In genomic region chr15:45168751-45169551, GRCh38 we compare ENCODE assay signal across 13 cellular contexts. TPM values are rescaled to one million over a fixed set of nuclear protein-coding genes. Genes with fewer than 3 reads are reported as not detected.
DNase-seq lines count a peak whose midpoint lies in the region; ATAC-seq and TF ChIP-seq lines count a peak whose summit lies in the region.
"Had no signal": no experiment of that assay in that cellular context is flagged by ENCODE, and none has a peak within 500 bp of the region (broad histone marks: within the 10 kb centered on the region; RNA-seq: fewer than 3 reads in every experiment).

No MANE protein-coding gene starts in this region.

- no peak overlapping the region for H2BK20ac ChIP-seq in IMR-90 (ENCODE audit: low read depth, low read length)

- H2BK15ac ChIP-seq in IMR-90 (ENCODE audit: low read depth, low read length): no peak overlapping the region

- H4K20me1 ChIP-seq in IMR-90 (ENCODE audit: insufficient read depth, low read length): no peaks in the 10 kb centered on the region; the same call in 1 of the 2 replicates

- H3K23ac ChIP-seq in IMR-90 (ENCODE audit: low read depth, low read length): no peak overlapping the region

- no peak overlapping the region; the same call in 1 of the 2 replicates for H4K91ac ChIP-seq in IMR-90 (ENCODE audit: insufficient read depth, low read depth, low read length)

- no peaks in the 10 kb centered on the region for H3K36me3 Mint-ChIP-seq in CD4-positive, CD25-positive, alpha-beta regulatory T cell

- peak overlapping the region; percentile 41 to 84 (median 73) for H3K4me3 Mint-ChIP-seq in CD4-positive, CD25-positive, alpha-beta regulatory T cell

- H3K9me3 Mint-ChIP-seq in CD4-positive, CD25-positive, alpha-beta regulatory T cell: no peaks in the 10 kb centered on the region

- peaks cover 0 to 19% (median 6%) of the 10 kb centered on the region in 4 donors for H3K4me1 Mint-ChIP-seq in CD4-positive, CD25-positive, alpha-beta regulatory T cell

- no peaks in the 10 kb centered on the region for H3K27me3 Mint-ChIP-seq in CD4-positive, CD25-positive, alpha-beta regulatory T cell

- intact Hi-C loops in IMR-90 (cut with micrococcal nuclease) (no loop called here), ovary (cut with DNase I) (loop anchor here in 3 of 4 donors (5.0 to 10.0 kb wide), 5 partner anchors 116 to 286 kb away; partner anchors contain the start of gene GATM (in 1 of the 3))

- no peak overlapping the region for H3K14ac ChIP-seq in IMR-90 (replicated peaks; ENCODE audit: low read depth, low read length)

- no peak overlapping the region for H3K4ac ChIP-seq in IMR-90 (ENCODE audit: low read depth, low read length)

- in situ Hi-C loops in IMR-90 (cut with MboI; ENCODE audit: low sequenced_read_pairs): no loop called here

- no TSS peak for BruUV-seq in IMR-90 (replicated peaks; lab: Mats Ljungman, UMichigan)

- no peaks in the 10 kb centered on the region for H3K9me3 ChIP-seq in CD4-positive, CD25-positive, alpha-beta regulatory T cell (ENCODE audit: control insufficient read depth in 2 of 2, low read length in 2 of 2)
- H3K9me3 ChIP-seq in IMR-90 (ENCODE audit: control insufficient read depth, insufficient read depth, low read length) (no peaks in the 10 kb centered on the region), ovary (no peaks in the 10 kb centered on the region)

- no peak for TF ChIP-seq EP300 in ovary (IDR thresholded peaks at IDR 0.05)

- CTCF ChIA-PET in IMR-90 (lab: Yijun Ruan, JAX): no interaction called here

- DNase-seq in CD4-positive, CD25-positive, alpha-beta regulatory T cell: no peak
- DNase-seq in IMR-90 (no peak), coronary artery (ENCODE audit: low spot score) (peak; percentile 70), ovary (no peak), hippocampal formation (lab: John Stamatoyannopoulos, UW) (no peak), caudate nucleus (lab: John Stamatoyannopoulos, UW) (no peak), NCI-H1436 treated with DMSO at 0.1 percent for 48 hours (lab: John Stamatoyannopoulos, UW) (no peak)
- DNase-seq: activated T-cell treated with anti-CD3 and anti-CD28 coated beads, Interleukin-2, amount 50 U/mL, for 1 hour; hypothalamus; stimulated activated CD4-positive, alpha-beta T cell treated with anti-CD3 and anti-CD28 coated beads, Interleukin-1b, Interleukin-23, amount 100 ng/mL, for 48 hours had no signal

- H3K79me1 ChIP-seq in IMR-90 (ENCODE audit: low read depth in 1 of 2, low read length in 2 of 2): peaks cover 5 to 20% of the 10 kb centered on the region in 2 experiments

- peak overlapping the region; percentile 18 for H2AK9ac ChIP-seq in IMR-90 (replicated peaks; ENCODE audit: low read depth, low read length, poor library complexity)

- H3K4me1 ChIP-seq in CD4-positive, CD25-positive, alpha-beta regulatory T cell (ENCODE audit: control insufficient read depth, insufficient read depth, low read length, poor library complexity, severe bottlenecking): peaks cover 18% of the 10 kb centered on the region
- H3K4me1 ChIP-seq in IMR-90 (ENCODE audit: control insufficient read depth, insufficient read depth, low read length) (peaks cover 4% of the 10 kb centered on the region), ovary (ENCODE audit: insufficient read depth) (no peaks in the 10 kb centered on the region)

- H3K4me3 ChIP-seq in CD4-positive, CD25-positive, alpha-beta regulatory T cell (ENCODE audit: low read depth, low read length): no peak overlapping the region
- H3K4me3 ChIP-seq in IMR-90 (ENCODE audit: insufficient read depth, low read depth, low read length) (no peak overlapping the region), coronary artery (no peak overlapping the region), ovary (no peak overlapping the region)

- no peak overlapping the region for H2AK5ac ChIP-seq in IMR-90 (ENCODE audit: low read depth, low read length)

- POLR2A ChIA-PET in IMR-90 (lab: Charles Lee; ENCODE audit: unreplicated experiment): no interaction called here

- TF ChIP-seq CTCF in IMR-90 (conservative IDR thresholded peaks at IDR 0.05; ENCODE audit: low read depth, low read length) (no peak), coronary artery (IDR thresholded peaks at IDR 0.05) (no peak), ovary (IDR thresholded peaks at IDR 0.05) (no peak)

- H4K8ac ChIP-seq in IMR-90 (ENCODE audit: low read depth in 2 of 2, low read length in 2 of 2): no peak overlapping the region

- dilution Hi-C loops in IMR-90 (cut with HindIII; ENCODE audit: low sequenced_read_pairs, unreplicated experiment): no loop called here

- no peak overlapping the region for H3K56ac ChIP-seq in IMR-90 (ENCODE audit: extremely low read depth, insufficient read depth, low read length)

- no peak overlapping the region for H2BK120ac ChIP-seq in IMR-90 (ENCODE audit: low read depth, low read length)

- H3K4me2 ChIP-seq in IMR-90 (ENCODE audit: low read depth, low read length): no peak overlapping the region

- no peaks in the 10 kb centered on the region for H3K36me3 ChIP-seq in CD4-positive, CD25-positive, alpha-beta regulatory T cell (ENCODE audit: control insufficient read depth, insufficient read depth, low read length)
- H3K36me3 ChIP-seq in IMR-90 (ENCODE audit: control insufficient read depth, insufficient read depth, low read length) (peaks cover 7% of the 10 kb centered on the region; the same call in 1 of the 2 replicates), ovary (no peaks in the 10 kb centered on the region)

- H2BK5ac ChIP-seq in IMR-90 (ENCODE audit: low read depth, low read length, poor library complexity, severe bottlenecking): no peak overlapping the region

- H2AFZ ChIP-seq in IMR-90 (replicated peaks; ENCODE audit: low read length, poor library complexity): no peak overlapping the region

- no peak overlapping the region for H3K27ac ChIP-seq in CD4-positive, CD25-positive, alpha-beta regulatory T cell (ENCODE audit: insufficient read depth, low read length, poor library complexity, severe bottlenecking)
- H3K27ac ChIP-seq in IMR-90 (ENCODE audit: insufficient read depth, low read length): no peak overlapping the region
- peak overlapping the region in 1 of 2 donors; percentile 99 for H3K27ac ChIP-seq in coronary artery
- no peak overlapping the region for H3K27ac ChIP-seq in ovary
- H3K27ac ChIP-seq in caudate nucleus (ENCODE audit: low read depth, low read length): no peak overlapping the region
- H3K27ac ChIP-seq: VCaP had no signal

- H4K5ac ChIP-seq in IMR-90 (ENCODE audit: low read depth, low read length): no peak overlapping the region

- no peak overlapping the region for H3K18ac ChIP-seq in IMR-90 (ENCODE audit: low read depth, low read length)

- peaks cover 6% of the 10 kb centered on the region for H3K9me1 ChIP-seq in IMR-90 (ENCODE audit: insufficient read depth, low read length)

- H3K27me3 ChIP-seq in CD4-positive, CD25-positive, alpha-beta regulatory T cell (ENCODE audit: control insufficient read depth, insufficient read depth, low read length): no peaks in the 10 kb centered on the region
- H3K27me3 ChIP-seq in IMR-90 (ENCODE audit: control insufficient read depth, insufficient read depth, low read length): no peaks in the 10 kb centered on the region
- no peaks in the 10 kb centered on the region for H3K27me3 ChIP-seq in ovary

- ATAC-seq in CD4-positive, CD25-positive, alpha-beta regulatory T cell (ENCODE audit: low read depth in 2 of 2): no peak
- ATAC-seq in IMR-90 (ENCODE audit: low read depth): no peak

- 100% methylated on average over 1 of the region's 9 CpGs; no CpG with 5 or more reads in 1 of the 2 experiments for WGBS in IMR-90 (ENCODE audit: extremely low coverage in 2 of 2, insufficient read length in 1 of 2), 2 experiments
- WGBS in ovary, 3 donors: 82 to 88% (median 84%) methylated on average over 9 of the region's 9 CpGs

- no peak for TF ChIP-seq RAD21 in IMR-90 (IDR thresholded peaks at IDR 0.05; ENCODE audit: low read length)

- TF ChIP-seq POLR2A in IMR-90 (IDR thresholded peaks at IDR 0.05; ENCODE audit: low read depth, low read length) (no peak), ovary (IDR thresholded peaks at IDR 0.05) (peak; percentile 11)

- H3K27ac Mint-ChIP-seq in CD4-positive, CD25-positive, alpha-beta regulatory T cell: no peak overlapping the region

- H3K9ac ChIP-seq in IMR-90 (ENCODE audit: low read depth, low read length): no peak overlapping the region

RNA-seq across cellular contexts. Expression of gene SHF, which starts 18.8 kb away (rescaled TPM):
- total RNA-seq in CD4-positive, CD25-positive, alpha-beta regulatory T cell: 3.3 TPM
- polyA plus RNA-seq in CD4-positive, CD25-positive, alpha-beta regulatory T cell: 1 to 10 TPM in 2 of 4 donors, under 1 TPM in 2; 0.87 to 2.2 (median 1.3) TPM
- 1.8 and 2.2 TPM in 2 replicates for total RNA-seq in IMR-90 (2012; rRNA removed)
- 3.5 and 3.8 TPM in 2 replicates for polyA plus RNA-seq in IMR-90 (2012; rRNA removed)
- 2.5 and 4.5 TPM in 2 replicates for polyA plus RNA-seq in IMR-90 (2012; cell fraction: cytosol; rRNA removed)
- 3.1 and 3.2 TPM in 2 replicates for polyA plus RNA-seq in IMR-90 (2012; cell fraction: nucleus; rRNA removed; ENCODE audit: low replicate concordance)
- 10 to 100 TPM; 18.3 to 45.3 (median 30.5) TPM for total RNA-seq in ovary
- 10 to 100 TPM; 17.5 to 31.2 TPM for polyA plus RNA-seq in ovary

RNA-seq across cellular contexts. Expression of gene DUOX1, which starts 39.2 kb away (rescaled TPM):
- total RNA-seq in CD4-positive, CD25-positive, alpha-beta regulatory T cell: not detected
- 1 to 10 TPM in 3 of 4 donors, under 1 TPM in 1; 0.72 to 1.6 (median 1.2) TPM for polyA plus RNA-seq in CD4-positive, CD25-positive, alpha-beta regulatory T cell
- total RNA-seq in IMR-90 (2012; rRNA removed) (not detected in 2 replicates), ovary (1 to 10 TPM in 5 of 7 donors, under 1 TPM in 2; 0.23 to 9.2 (median 2.2) TPM)
- polyA plus RNA-seq in IMR-90 (2012; rRNA removed) (not detected in 2 replicates), ovary (under 1 TPM; 0.47 to 0.87 TPM)
- 0.01 TPM in 1 of 2 replicates, not detected in the other for polyA plus RNA-seq in IMR-90 (2012; cell fraction: cytosol; rRNA removed)
- polyA plus RNA-seq in IMR-90 (2012; cell fraction: nucleus; rRNA removed; ENCODE audit: low replicate concordance): 0.02 TPM in 2 replicates

RNA-seq across cellular contexts. Expression of gene DUOXA1, which starts 39.3 kb away (rescaled TPM):
- total RNA-seq in CD4-positive, CD25-positive, alpha-beta regulatory T cell: not detected
- not detected for polyA plus RNA-seq in CD4-positive, CD25-positive, alpha-beta regulatory T cell
- total RNA-seq in IMR-90 (2012; rRNA removed) (not detected in 2 replicates), ovary (1 to 10 TPM in 4 of 7 donors, under 1 TPM in 3; 0.30 to 4.1 (median 1.2) TPM)
- polyA plus RNA-seq in IMR-90 (2012; rRNA removed) (0.02 TPM in 1 of 2 replicates, not detected in the other), ovary (under 1 TPM; 0.51 to 0.77 TPM)
- 0.02 and 0.10 TPM in 2 replicates for polyA plus RNA-seq in IMR-90 (2012; cell fraction: cytosol; rRNA removed)
- 0.06 and 0.07 TPM in 2 replicates for polyA plus RNA-seq in IMR-90 (2012; cell fraction: nucleus; rRNA removed; ENCODE audit: low replicate concordance)

RNA-seq across cellular contexts. Expression of gene DUOXA2, which starts 54.8 kb away (rescaled TPM):
- total RNA-seq in CD4-positive, CD25-positive, alpha-beta regulatory T cell: not detected
- not detected for polyA plus RNA-seq in CD4-positive, CD25-positive, alpha-beta regulatory T cell
- total RNA-seq in IMR-90 (2012; rRNA removed) (not detected in 2 replicates), ovary (under 1 TPM in 1 of 7 donors, not detected in 6; 0.18 TPM)
- polyA plus RNA-seq in IMR-90 (2012; rRNA removed) (not detected in 2 replicates), ovary (under 1 TPM in 1 of 2 donors, not detected in 1; 0.17 TPM)
- not detected in 2 replicates for polyA plus RNA-seq in IMR-90 (2012; cell fraction: cytosol; rRNA removed)
- polyA plus RNA-seq in IMR-90 (2012; cell fraction: nucleus; rRNA removed; ENCODE audit: low replicate concordance): 0.03 TPM in 1 of 2 replicates, not detected in the other
- total RNA-seq: lower leg skin, posterior vena cava had no signal

RNA-seq across cellular contexts. Expression of gene DUOX2, which starts 55.0 kb away (rescaled TPM):
- total RNA-seq in CD4-positive, CD25-positive, alpha-beta regulatory T cell: not detected
- polyA plus RNA-seq in CD4-positive, CD25-positive, alpha-beta regulatory T cell: not detected
- total RNA-seq in IMR-90 (2012; rRNA removed): not detected in 2 replicates
- 0.03 TPM in 1 of 2 replicates, not detected in the other for polyA plus RNA-seq in IMR-90 (2012; rRNA removed)
- polyA plus RNA-seq in IMR-90 (2012; cell fraction: cytosol; rRNA removed): under 0.01 TPM in 1 of 2 replicates, not detected in the other
- polyA plus RNA-seq in IMR-90 (2012; cell fraction: nucleus; rRNA removed; ENCODE audit: low replicate concordance): 0.08 and 0.22 TPM in 2 replicates
- total RNA-seq in ovary: 1 to 10 TPM in 1 of 7 donors, under 1 TPM in 6; 0.05 to 1.1 (median 0.63) TPM
- 1 to 10 TPM in 1 of 2 donors, under 1 TPM in 1; 0.30 to 1.6 TPM for polyA plus RNA-seq in ovary
